In the genomic region with DNA sequence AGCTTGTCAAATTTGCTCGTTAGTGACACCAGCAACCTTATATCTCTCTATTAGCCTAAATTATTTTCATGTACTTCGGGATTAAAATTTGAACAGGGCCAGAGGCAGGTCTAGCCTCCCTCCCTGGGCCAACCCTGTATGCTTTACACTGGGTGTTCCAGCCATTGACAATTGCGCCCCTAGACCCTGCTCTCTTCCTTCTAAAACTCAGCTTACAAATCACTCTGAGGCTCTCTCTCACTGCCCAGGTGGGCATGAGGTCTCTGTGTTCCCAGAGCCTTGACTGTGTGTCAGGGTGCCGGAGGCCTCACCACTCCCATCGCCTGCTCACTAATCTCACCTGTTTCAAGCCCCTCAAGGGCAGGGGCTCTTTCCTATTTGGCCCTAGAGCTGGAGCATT, we compare ENCODE assay signal across 17 cellular contexts. TPM values are rescaled to one million over a fixed set of nuclear protein-coding genes. Genes with fewer than 3 reads are reported as not detected.
"Had no signal": no experiment of that assay in that cellular context is flagged by ENCODE, and none has a peak within 500 bp of the region (broad histone marks: within the 10 kb centered on the region; RNA-seq: fewer than 3 reads in every experiment).

No MANE protein-coding gene starts in this region.

- H3K4me1 ChIP-seq: left ventricle myocardium inferior, sigmoid colon had no signal

- H3K9me3 ChIP-seq: left ventricle myocardium inferior, sigmoid colon, thoracic aorta had no signal

- DNase-seq: activated B cell treated with CpG ODN at 0.5 μM for 24 hours; activated effector memory CD4-positive, alpha-beta T cell treated with Interleukin-2 at 50 U/mL for 16 hours; brain microvascular endothelial cell; effector memory CD8-positive, alpha-beta T cell; left ventricle myocardium inferior; natural killer cell; sigmoid colon; stimulated activated CD4-positive, alpha-beta T cell treated with anti-CD3 and anti-CD28 coated beads, Interleukin-12 subunit alpha, Interleukin-12 subunit beta, amount 100 ng/mL, for 4 hours had no signal

- H3K27me3 ChIP-seq: brain microvascular endothelial cell, sigmoid colon had no signal

- H3K9me3 Mint-ChIP-seq: activated CD8-positive, alpha-beta T cell treated with anti-CD3 and anti-CD28 coated beads for 36 hours; effector memory CD8-positive, alpha-beta T cell; memory B cell; natural killer cell; stimulated activated naive CD8-positive, alpha-beta T cell treated with anti-CD3 and anti-CD28 coated beads, Interleukin-15, Interleukin-2, amounts not matched to agents 100 ng/mL and 50 ng/mL, for 24 hours had no signal

- H3K4me3 Mint-ChIP-seq: activated B cell treated with CpG ODN at 0.5 μM for 24 hours; activated CD8-positive, alpha-beta T cell treated with anti-CD3 and anti-CD28 coated beads for 36 hours; activated naive CD8-positive, alpha-beta T cell; effector memory CD8-positive, alpha-beta T cell; memory B cell; natural killer cell; stimulated activated naive CD8-positive, alpha-beta T cell treated with anti-CD3 and anti-CD28 coated beads, Interleukin-15, Interleukin-2, amounts not matched to agents 100 ng/mL and 50 ng/mL, for 24 hours had no signal

- H3K27ac ChIP-seq: brain microvascular endothelial cell, left ventricle myocardium inferior, sigmoid colon, thoracic aorta had no signal

- H3K4me3 ChIP-seq: left ventricle myocardium inferior, sigmoid colon, thoracic aorta had no signal

- H3K27me3 Mint-ChIP-seq: activated CD8-positive, alpha-beta T cell treated with anti-CD3 and anti-CD28 coated beads for 36 hours; activated naive CD8-positive, alpha-beta T cell; effector memory CD8-positive, alpha-beta T cell; memory B cell had no signal

- H3K27ac Mint-ChIP-seq: activated B cell treated with CpG ODN at 0.5 μM for 24 hours, memory B cell had no signal

RNA-seq across cellular contexts. Expression of gene CFAP90, which starts 6.4 kb away (rescaled TPM):
- total RNA-seq: activated B cell treated with CpG ODN at 0.5 μM for 24 hours; activated CD8-positive, alpha-beta T cell treated with anti-CD3 and anti-CD28 coated beads for 36 hours; epithelial cell of proximal tubule; left ventricle myocardium inferior; mucosa of gallbladder; natural killer cell; pulmonary artery endothelial cell; thoracic aorta had no signal
- polyA plus RNA-seq: keratinocyte had no signal
